ENCODE assay signal across 1 cellular context in genomic region chr7:93119191-93119905, GRCh38.
TF ChIP-seq lines count a peak whose summit lies in the region.

No MANE protein-coding gene starts in this region.

TF ChIP-seq in WTC11, 78 proteins besides CTCF, POLR2A, EP300 and RAD21 (continued from another document):
- no peak for TF ChIP-seq HMGXB4 (CRISPR knock-in tag; IDR thresholded peaks at IDR 0.05)
- TF ChIP-seq ZNF671 (CRISPR knock-in tag; IDR thresholded peaks at IDR 0.05), result no peak
- no peak for TF ChIP-seq NFYB (CRISPR knock-in tag; conservative IDR thresholded peaks at IDR 0.05; ENCODE audit: low read depth)
